Comparison of ENCODE assay signal across 2 cellular contexts in the genomic region with DNA sequence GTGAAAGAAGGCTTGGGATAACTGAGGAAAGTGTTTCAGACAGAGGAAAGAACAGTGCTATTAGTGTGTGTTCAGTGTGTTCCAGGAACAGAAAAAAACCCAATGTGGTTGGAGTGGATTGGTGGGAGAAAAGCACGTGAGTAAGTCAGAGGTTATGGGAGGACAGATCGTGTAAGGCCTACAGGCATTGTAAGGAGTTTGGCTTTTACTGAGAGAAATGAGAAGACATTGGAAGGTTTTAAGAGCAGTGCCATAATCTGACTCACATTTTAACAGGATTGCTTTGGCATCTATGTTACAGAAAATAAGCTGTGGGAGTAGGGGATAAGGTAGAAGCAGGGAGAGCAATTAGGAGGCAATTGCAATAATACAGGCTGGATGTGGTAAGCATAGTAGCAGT.
TF ChIP-seq lines count a peak whose summit lies in the region.

No MANE protein-coding gene starts in this region.

TF ChIP-seq in SK-N-SH, 30 proteins besides CTCF, POLR2A, EP300 and RAD21:
- TF ChIP-seq, protein P1, sequence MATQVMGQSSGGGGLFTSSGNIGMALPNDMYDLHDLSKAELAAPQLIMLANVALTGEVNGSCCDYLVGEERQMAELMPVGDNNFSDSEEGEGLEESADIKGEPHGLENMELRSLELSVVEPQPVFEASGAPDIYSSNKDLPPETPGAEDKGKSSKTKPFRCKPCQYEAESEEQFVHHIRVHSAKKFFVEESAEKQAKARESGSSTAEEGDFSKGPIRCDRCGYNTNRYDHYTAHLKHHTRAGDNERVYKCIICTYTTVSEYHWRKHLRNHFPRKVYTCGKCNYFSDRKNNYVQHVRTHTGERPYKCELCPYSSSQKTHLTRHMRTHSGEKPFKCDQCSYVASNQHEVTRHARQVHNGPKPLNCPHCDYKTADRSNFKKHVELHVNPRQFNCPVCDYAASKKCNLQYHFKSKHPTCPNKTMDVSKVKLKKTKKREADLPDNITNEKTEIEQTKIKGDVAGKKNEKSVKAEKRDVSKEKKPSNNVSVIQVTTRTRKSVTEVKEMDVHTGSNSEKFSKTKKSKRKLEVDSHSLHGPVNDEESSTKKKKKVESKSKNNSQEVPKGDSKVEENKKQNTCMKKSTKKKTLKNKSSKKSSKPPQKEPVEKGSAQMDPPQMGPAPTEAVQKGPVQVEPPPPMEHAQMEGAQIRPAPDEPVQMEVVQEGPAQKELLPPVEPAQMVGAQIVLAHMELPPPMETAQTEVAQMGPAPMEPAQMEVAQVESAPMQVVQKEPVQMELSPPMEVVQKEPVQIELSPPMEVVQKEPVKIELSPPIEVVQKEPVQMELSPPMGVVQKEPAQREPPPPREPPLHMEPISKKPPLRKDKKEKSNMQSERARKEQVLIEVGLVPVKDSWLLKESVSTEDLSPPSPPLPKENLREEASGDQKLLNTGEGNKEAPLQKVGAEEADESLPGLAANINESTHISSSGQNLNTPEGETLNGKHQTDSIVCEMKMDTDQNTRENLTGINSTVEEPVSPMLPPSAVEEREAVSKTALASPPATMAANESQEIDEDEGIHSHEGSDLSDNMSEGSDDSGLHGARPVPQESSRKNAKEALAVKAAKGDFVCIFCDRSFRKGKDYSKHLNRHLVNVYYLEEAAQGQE (IDR thresholded peaks at IDR 0.05; ENCODE audit: low read depth, low read length) = no peak
- TF ChIP-seq POLR2AphosphoS5 (IDR thresholded peaks at IDR 0.05; ENCODE audit: low read depth, low read length) = no peak
- no peak for TF ChIP-seq ELF1 (IDR thresholded peaks at IDR 0.05)
- no peak for TF ChIP-seq GATA2 (CRISPR knock-in tag; IDR thresholded peaks at IDR 0.05)
- TF ChIP-seq, protein P2, sequence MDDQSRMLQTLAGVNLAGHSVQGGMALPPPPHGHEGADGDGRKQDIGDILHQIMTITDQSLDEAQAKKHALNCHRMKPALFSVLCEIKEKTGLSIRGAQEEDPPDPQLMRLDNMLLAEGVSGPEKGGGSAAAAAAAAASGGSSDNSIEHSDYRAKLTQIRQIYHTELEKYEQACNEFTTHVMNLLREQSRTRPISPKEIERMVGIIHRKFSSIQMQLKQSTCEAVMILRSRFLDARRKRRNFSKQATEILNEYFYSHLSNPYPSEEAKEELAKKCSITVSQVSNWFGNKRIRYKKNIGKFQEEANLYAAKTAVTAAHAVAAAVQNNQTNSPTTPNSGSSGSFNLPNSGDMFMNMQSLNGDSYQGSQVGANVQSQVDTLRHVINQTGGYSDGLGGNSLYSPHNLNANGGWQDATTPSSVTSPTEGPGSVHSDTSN (IDR thresholded peaks at IDR 0.05) = no peak
- TF ChIP-seq GABPA (IDR thresholded peaks at IDR 0.05; ENCODE audit: low read depth) = no peak
- no peak for TF ChIP-seq RXRA (IDR thresholded peaks at IDR 0.05; ENCODE audit: borderline replicate concordance, low read depth)
TF ChIP-seq in SK-N-SH: peak in this region for 0.

TF ChIP-seq in SK-N-SH treated with all-trans-retinoic acid at 6 μM for 48 hours, 23 proteins besides CTCF, POLR2A, EP300 and RAD21 (continued from another document):
- TF ChIP-seq, protein P3, sequence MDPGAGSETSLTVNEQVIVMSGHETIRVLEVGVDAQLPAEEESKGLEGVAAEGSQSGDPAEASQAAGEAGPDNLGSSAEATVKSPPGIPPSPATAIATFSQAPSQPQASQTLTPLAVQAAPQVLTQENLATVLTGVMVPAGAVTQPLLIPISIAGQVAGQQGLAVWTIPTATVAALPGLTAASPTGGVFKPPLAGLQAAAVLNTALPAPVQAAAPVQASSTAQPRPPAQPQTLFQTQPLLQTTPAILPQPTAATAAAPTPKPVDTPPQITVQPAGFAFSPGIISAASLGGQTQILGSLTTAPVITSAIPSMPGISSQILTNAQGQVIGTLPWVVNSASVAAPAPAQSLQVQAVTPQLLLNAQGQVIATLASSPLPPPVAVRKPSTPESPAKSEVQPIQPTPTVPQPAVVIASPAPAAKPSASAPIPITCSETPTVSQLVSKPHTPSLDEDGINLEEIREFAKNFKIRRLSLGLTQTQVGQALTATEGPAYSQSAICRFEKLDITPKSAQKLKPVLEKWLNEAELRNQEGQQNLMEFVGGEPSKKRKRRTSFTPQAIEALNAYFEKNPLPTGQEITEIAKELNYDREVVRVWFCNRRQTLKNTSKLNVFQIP (CRISPR knock-in tag; IDR thresholded peaks at IDR 0.05; ENCODE audit: borderline replicate concordance, low read depth) = no peak
- no peak for TF ChIP-seq ZFP30 (CRISPR knock-in tag; IDR thresholded peaks at IDR 0.05)
